In genomic region chr16:548586-548985, GRCh38 we compare ENCODE assay signal across 33 cellular contexts. TPM values are rescaled to one million over a fixed set of nuclear protein-coding genes. Genes with fewer than 3 reads are reported as not detected.
"Had no signal": no experiment of that assay in that cellular context is flagged by ENCODE, and none has a peak within 500 bp of the region (broad histone marks: within the 10 kb centered on the region; RNA-seq: fewer than 3 reads in every experiment).

No MANE protein-coding gene starts in this region.

- H3K4me2 ChIP-seq: neural progenitor cell, smooth muscle cell had no signal

- H3K9me3 ChIP-seq: neutrophil, pancreas, psoas muscle, spleen, stomach, thoracic aorta, thyroid gland, tibial nerve, upper lobe of left lung, vagina had no signal

- ATAC-seq: naive thymus-derived CD4-positive, alpha-beta T cell; natural killer cell; pancreas; psoas muscle; sciatic nerve; stimulated activated memory B cell treated with anti-CD40 and anti-IgM and Interleukin-4, amounts not matched to agents 10 μg/mL and 1 μg/mL and 100 μg/mL, for 72 hours had no signal

- H3K36me3 ChIP-seq: neural progenitor cell had no signal

- FAIRE-seq: pancreas, urothelium cell line had no signal

- H3K4me1 ChIP-seq: neural progenitor cell, pancreas, psoas muscle, thyroid gland had no signal

- H3K27me3 ChIP-seq: neural progenitor cell, neutrophil, pancreas, spleen, stomach, thyroid gland, tibial nerve, upper lobe of left lung, vagina had no signal

- DNase-seq: naive thymus-derived CD4-positive, alpha-beta T cell; natural killer cell; nucleus accumbens; pancreas; psoas muscle; right cardiac atrium; spleen; stimulated activated CD4-positive, alpha-beta T cell treated with anti-CD3 and anti-CD28 coated beads, Interleukin-12 subunit alpha, Interleukin-12 subunit beta, amount 100 ng/mL, for 4 hours; stimulated activated CD4-positive, alpha-beta T cell treated with anti-CD3 and anti-CD28 coated beads, Interleukin-1b, Interleukin-23, amount 100 ng/mL, for 48 hours; stimulated activated CD4-positive, alpha-beta T cell treated with anti-CD3 and anti-CD28 coated beads, Interleukin-4, amount 100 ng/mL, for 1 hour; stimulated activated CD4-positive, alpha-beta T cell treated with anti-CD3 and anti-CD28 coated beads, Interleukin-4, amount 100 ng/mL, for 4 hours; stimulated activated CD8-positive, alpha-beta memory T cell treated with anti-CD3 and anti-CD28 coated beads, Interleukin-4, amount 100 ng/mL, for 48 hours; stimulated activated naive CD4-positive, alpha-beta T cell treated with Interleukin-2 at 50 U/mL for 16 hours; stomach; thyroid gland; trophoblast cell; upper lobe of left lung had no signal

- H3K4me3 ChIP-seq: neural progenitor cell, pancreas, psoas muscle, skin epidermis, smooth muscle cell, spleen, stomach, thoracic aorta, thyroid gland, tibial nerve, upper lobe of left lung, vagina had no signal

- H3K9ac ChIP-seq: neural progenitor cell had no signal

- H3K27ac ChIP-seq: neural progenitor cell, neutrophil, pancreas, psoas muscle, skin epidermis, spleen, stomach, thoracic aorta, thyroid gland, tibial nerve, upper lobe of left lung, vagina had no signal

- H2AFZ ChIP-seq: neural progenitor cell had no signal

RNA-seq across cellular contexts. Expression of gene PRR35, which starts 11.6 kb away (rescaled TPM):
- total RNA-seq: naive thymus-derived CD4-positive, alpha-beta T cell; osteocyte; posterior vena cava; psoas muscle; right cardiac atrium; sciatic nerve; smooth muscle cell; spleen; stomach; subcutaneous adipose tissue; temporal lobe; thyroid gland; tibial nerve; upper lobe of left lung; ureter; vagina had no signal
- polyA plus RNA-seq: naive thymus-derived CD4-positive, alpha-beta T cell; neural cell; psoas muscle; right cardiac atrium; smooth muscle cell; spleen; stomach had no signal

RNA-seq across cellular contexts. Expression of gene NHLRC4, which starts 18.2 kb away (rescaled TPM):
- polyA plus RNA-seq: neural cell had no signal
